ENCODE assay signal across 8 cellular contexts in genomic region chr9:127828262-127829031, GRCh38. TPM values are rescaled to one million over a fixed set of nuclear protein-coding genes. Genes with fewer than 3 reads are reported as not detected.
DNase-seq lines count a peak whose midpoint lies in the region; ATAC-seq and TF ChIP-seq lines count a peak whose summit lies in the region.

No MANE protein-coding gene starts in this region.

- peaks cover 7% of the 10 kb centered on the region for H3K4me1 ChIP-seq in iPS-18a (ENCODE audit: control insufficient read depth, low read depth, low read length)

- H3K9ac ChIP-seq in iPS-18a (ENCODE audit: low read length) = peak overlapping the region; percentile 52

- no peaks in the 10 kb centered on the region for H3K36me3 ChIP-seq in iPS-18a (ENCODE audit: control insufficient read depth, low read depth, low read length)

- ATAC-seq in sciatic nerve (peak; percentile 94), HG02884 (IDR thresholded peaks at IDR 0.05; ENCODE audit: unreplicated experiment) (no peak), HG03432 (IDR thresholded peaks at IDR 0.05; ENCODE audit: unreplicated experiment) (no peak), GM19351 (IDR thresholded peaks at IDR 0.05; ENCODE audit: unreplicated experiment) (no peak), GM21526 (IDR thresholded peaks at IDR 0.05; ENCODE audit: low FRiP score, unreplicated experiment) (no peak)

- H3K27me3 ChIP-seq in iPS-18a (ENCODE audit: control insufficient read depth, insufficient read depth, low read length) = peaks cover 16% of the 10 kb centered on the region

- intact Hi-C loops in sciatic nerve (cut with DNase I) = no loop called here

- H3K9me3 ChIP-seq in iPS-18a (ENCODE audit: control insufficient read depth, low read depth, low read length) = no peaks in the 10 kb centered on the region

- no peak overlapping the region for H3K27ac ChIP-seq in iPS-18a (ENCODE audit: low read length)

- in situ Hi-C loops in astrocyte of the spinal cord (cut with HindIII; ENCODE audit: low sequenced_read_pairs) = no loop called here

- no peak for TF ChIP-seq CTCF in astrocyte of the spinal cord (IDR thresholded peaks at IDR 0.05; ENCODE audit: low read depth, low read length)

- H3K4me3 ChIP-seq in astrocyte of the spinal cord (ENCODE audit: low read depth, low read length) (no peak overlapping the region), iPS-18a (ENCODE audit: low read length) (peak overlapping the region; percentile 57)

- DNase-seq in HCEC 1CT (peak; percentile 74), astrocyte of the spinal cord (ENCODE audit: low read depth, low spot score) (peak; percentile 58), sciatic nerve (ENCODE audit: low spot score) (peak; percentile 96)

RNA-seq across cellular contexts. Expression of gene FPGS, which starts 25.8 kb away (rescaled TPM):
- total RNA-seq in sciatic nerve = 69.7 TPM

RNA-seq across cellular contexts. Expression of gene ENG, which starts 26.0 kb away (rescaled TPM):
- total RNA-seq in sciatic nerve = 285 TPM

RNA-seq across cellular contexts. Expression of gene CDK9, which starts 42.6 kb away (rescaled TPM):
- total RNA-seq in sciatic nerve = 127 TPM

RNA-seq across cellular contexts. Expression of gene AK1, which starts 49.0 kb away (rescaled TPM):
- total RNA-seq in sciatic nerve = 61.0 TPM

RNA-seq across cellular contexts. Expression of gene SH2D3C, which starts 50.0 kb away (rescaled TPM):
- 22.6 TPM for total RNA-seq in sciatic nerve
